8 cellular contexts compared by ENCODE assay signal in the genomic region with DNA sequence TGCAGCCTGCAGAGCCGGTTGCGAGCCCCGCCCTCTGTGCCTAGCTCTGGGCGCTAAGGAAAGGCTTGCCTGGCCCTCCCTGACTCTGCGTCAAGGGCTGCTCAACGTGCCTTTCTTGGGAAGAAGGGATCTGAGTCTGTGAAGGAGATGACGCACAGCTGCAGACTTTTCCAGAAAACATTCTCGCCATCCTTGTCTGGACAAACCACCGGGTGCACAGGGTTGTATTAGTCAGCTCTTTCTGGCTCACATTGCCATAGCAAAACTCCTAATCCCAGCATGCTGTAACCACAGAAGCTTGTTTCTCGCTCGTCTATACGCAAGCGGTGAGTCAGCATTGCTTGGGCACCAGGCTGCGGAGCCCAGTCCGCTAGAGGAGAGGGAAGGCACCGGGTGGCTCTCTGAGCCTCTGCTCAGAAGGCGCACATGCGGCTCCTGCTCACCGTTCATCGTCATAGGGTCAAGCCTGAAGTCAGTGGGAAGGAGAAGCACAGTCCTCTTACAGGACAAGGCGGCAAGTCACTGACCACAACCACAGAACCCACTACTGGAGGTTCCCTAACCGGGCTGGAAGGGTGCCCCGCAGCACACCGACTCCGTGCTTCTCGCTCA. TPM values are rescaled to one million over a fixed set of nuclear protein-coding genes. Genes with fewer than 3 reads are reported as not detected.
A peak's percentile ranks its signal among the peaks of the same experiment; 100 is the strongest.
DNase-seq lines count a peak whose midpoint lies in the region; ATAC-seq, FAIRE-seq and TF ChIP-seq lines count a peak whose summit lies in the region.

No MANE protein-coding gene starts in this region.

- no peaks in the 10 kb centered on the region for H3K36me3 Mint-ChIP-seq in natural killer cell

- ATAC-seq in natural killer cell (peak; percentile 63 to 66 (median 65)), GM18502 (IDR thresholded peaks at IDR 0.05; ENCODE audit: poor library complexity, unreplicated experiment) (no peak)

- H3K4me1 Mint-ChIP-seq in natural killer cell, result peaks cover 5 to 19% of the 10 kb centered on the region in 2 donors

- TF ChIP-seq CTCF in cardiac fibroblast (IDR thresholded peaks at IDR 0.05; ENCODE audit: low read depth, low read length), result no peak
- no peak for TF ChIP-seq CTCF in natural killer cell (IDR thresholded peaks at IDR 0.05)

- peaks cover 24% of the 10 kb centered on the region in 2 donors for H3K27me3 Mint-ChIP-seq in natural killer cell (ENCODE audit: low read depth in 2 of 2)

- no peaks in the 10 kb centered on the region for H3K9me3 Mint-ChIP-seq in natural killer cell

- DNase-seq in GM12891 (ENCODE audit: insufficient read length, low spot score) (no peak), NCI-H226 (peak; percentile 99), cardiac fibroblast (ENCODE audit: low read depth in 2 of 2) (peak; percentile 78 to 97), natural killer cell (no peak), 8988T (no peak), T1000 (lab: John Stamatoyannopoulos, UW) (no peak)
- no peak for DNase-seq in activated CD4-positive, CD25-positive, alpha-beta regulatory T cell treated with anti-CD3 and anti-CD28 coated beads, Interleukin-2, amount 50 U/mL, for 72 hours

- H3K4me3 ChIP-seq in cardiac fibroblast (replicated peaks in 1 of 2; ENCODE audit: low read depth in 2 of 2, low read length in 2 of 2), result no peak overlapping the region

- no peak for TF ChIP-seq POLR2A in GM12891 (IDR thresholded peaks at IDR 0.05; ENCODE audit: low read depth, low read length)

- intact Hi-C loops in natural killer cell (cut with micrococcal nuclease), result no loop called here

- FAIRE-seq in GM12891 (lab: Jason Lieb, UNC), result peak; percentile 20

- no peak overlapping the region for H3K4me3 Mint-ChIP-seq in natural killer cell

- no peak overlapping the region for H3K27ac Mint-ChIP-seq in natural killer cell

TF ChIP-seq in GM12891, 5 proteins besides CTCF, POLR2A, EP300 and RAD21:
- TF ChIP-seq POU2F2 (IDR thresholded peaks at IDR 0.05; ENCODE audit: low read depth, low read length), result no peak
- no peak for TF ChIP-seq PAX5 (IDR thresholded peaks at IDR 0.05; ENCODE audit: insufficient read depth, low read length, severe bottlenecking)
- no peak for TF ChIP-seq SPI1 (IDR thresholded peaks at IDR 0.05; ENCODE audit: low read depth, low read length)
- TF ChIP-seq POLR2AphosphoS5 (IDR thresholded peaks at IDR 0.05; ENCODE audit: low read depth, low read length), result no peak
- no peak for TF ChIP-seq TAF1 (IDR thresholded peaks at IDR 0.05; ENCODE audit: low read depth, low read length)
TF ChIP-seq in GM12891: peak in this region for 0.

RNA-seq across cellular contexts. Expression of a gene that starts 2.2 kb away (rescaled TPM):
- polyA plus RNA-seq in GM12891 (2012; ENCODE audit: low read depth, missing spikeins), result not detected
- total RNA-seq in natural killer cell, result 1 to 10 TPM in 1 of 3 donors, under 1 TPM in 1, not detected in 1; 0.90 to 9.3 TPM

RNA-seq across cellular contexts. Expression of a gene that starts 22.6 kb away (rescaled TPM):
- not detected for polyA plus RNA-seq in GM12891 (2012; ENCODE audit: low read depth, missing spikeins)
- total RNA-seq in natural killer cell, result not detected

RNA-seq across cellular contexts. Expression of a gene that starts 23.6 kb away (rescaled TPM):
- polyA plus RNA-seq in GM12891 (2012; ENCODE audit: low read depth, missing spikeins), result 0.63 TPM
- total RNA-seq in natural killer cell, result 1 to 10 TPM; 4.3 to 7.6 (median 6.9) TPM

RNA-seq across cellular contexts. Expression of a gene that starts 38.2 kb away (rescaled TPM):
- 0.26 TPM for polyA plus RNA-seq in GM12891 (2012; ENCODE audit: low read depth, missing spikeins)
- 1 to 10 TPM; 2.0 to 4.9 (median 3.5) TPM for total RNA-seq in natural killer cell

RNA-seq across cellular contexts. Expression of a gene that starts 54.0 kb away (rescaled TPM):
- polyA plus RNA-seq in GM12891 (2012; ENCODE audit: low read depth, missing spikeins), result not detected
- total RNA-seq in natural killer cell, result 1 to 10 TPM; 6.9 to 10.0 (median 8.9) TPM

Comparison
In these comparisons a context has a peak if more than half of its experiments do, and no peak if none do; other contexts are left out.
1. DNase-seq: peak in NCI-H226 (single experiment) and cardiac fibroblast (2 of 2); none in GM12891 (single experiment), natural killer cell (single experiment), 8988T (single experiment), T1000 (single experiment) and activated CD4-positive, CD25-positive, alpha-beta regulatory T cell treated with anti-CD3 and anti-CD28 coated beads, Interleukin-2, amount 50 U/mL, for 72 hours (single experiment).